In genomic region chr12:115450017-115450416, GRCh38 we compare ENCODE assay signal across 21 cellular contexts.
DNase-seq lines count a peak whose midpoint lies in the region; FAIRE-seq and TF ChIP-seq lines count a peak whose summit lies in the region.
"Had no signal": no experiment of that assay in that cellular context is flagged by ENCODE, and none has a peak within 500 bp of the region (broad histone marks: within the 10 kb centered on the region; RNA-seq: fewer than 3 reads in every experiment).

No MANE protein-coding gene starts in this region.

- DNase-seq in Caco-2 (no peak), NCI-H526 (lab: John Stamatoyannopoulos, UW) (peak; percentile 93 to 94), H1 (ENCODE audit: low read depth in 1 of 2, low spot score in 2 of 2) (no peak), substantia nigra (lab: John Stamatoyannopoulos, UW) (no peak), SIG-M5 treated with dmso at 0.1 percent for 504 hours (lab: John Stamatoyannopoulos, UW; ENCODE audit: unreplicated experiment) (no peak), NCI-H1417 (lab: John Stamatoyannopoulos, UW) (no peak)
- no peak for DNase-seq in activated CD4-positive, alpha-beta T cell treated with anti-CD3 and anti-CD28 coated beads, Interleukin-2, amount 10 ng/mL, durations not matched to agents 7 days and 5 days
- DNase-seq: C1 segment of cervical spinal cord, DMS 273 treated with DMSO at 0.1 percent for 48 hours, GF-D8, IMR-90, Kasumi-1, NCI-H1105, NCI-H187 treated with DMSO at 0.1 percent for 48 hours, NCI-H446 treated with DMSO at 0.1 percent for 48 hours had no signal

- TF ChIP-seq CTCF in Caco-2 (IDR thresholded peaks at IDR 0.05; ENCODE audit: insufficient read depth in 1 of 2, low read depth in 1 of 2, low read length in 1 of 2, severe bottlenecking in 1 of 2, unreplicated experiment in 1 of 2) (no peak), H1 (IDR thresholded peaks at IDR 0.05; ENCODE audit: control extremely low read depth in 1 of 3, insufficient read depth in 1 of 3, low read depth in 1 of 3, low read length in 3 of 3) (no peak), nephron (IDR thresholded peaks at IDR 0.05; ENCODE audit: unreplicated experiment in 3 of 3) (no peak)

- H3K36me3 Mint-ChIP-seq in Caco-2 (ENCODE audit: insufficient read depth, unreplicated experiment) (no peaks in the 10 kb centered on the region), nephron (ENCODE audit: low read depth) (no peaks in the 10 kb centered on the region)
- H3K36me3 Mint-ChIP-seq in activated CD4-positive, alpha-beta T cell treated with anti-CD3 and anti-CD28 coated beads, Interleukin-2, amount 10 ng/mL, durations not matched to agents 7 days and 5 days (ENCODE audit: low read depth): no peaks in the 10 kb centered on the region

- H3K79me1 ChIP-seq in H1 (ENCODE audit: low read depth, low read length): no peaks in the 10 kb centered on the region

- H3K9ac ChIP-seq in H1 (replicated peaks in 1 of 4; ENCODE audit: extremely low read depth in 1 of 4, low read depth in 3 of 4, low read length in 3 of 4): no peak overlapping the region
- H3K9ac ChIP-seq: SK-N-SH had no signal

- H3K14ac ChIP-seq in H1 (ENCODE audit: insufficient read length): no peak overlapping the region

- BruUV-seq in Caco-2 (replicated peaks; lab: Mats Ljungman, UMichigan): no TSS peak

- H2BK12ac ChIP-seq in H1 (ENCODE audit: low read depth, low read length): no peak overlapping the region

- no peaks in the 10 kb centered on the region for H3K4me1 Mint-ChIP-seq in Caco-2 (ENCODE audit: low read depth, unreplicated experiment)
- H3K4me1 Mint-ChIP-seq in nephron: peaks cover 13% of the 10 kb centered on the region
- H3K4me1 Mint-ChIP-seq in activated CD4-positive, alpha-beta T cell treated with anti-CD3 and anti-CD28 coated beads, Interleukin-2, amount 10 ng/mL, durations not matched to agents 7 days and 5 days: peaks cover 7% of the 10 kb centered on the region

- H3K4me2 ChIP-seq in H1 (ENCODE audit: insufficient read depth in 1 of 2, low read depth in 2 of 2, low read length in 2 of 2): peak overlapping the region in 1 of 2 experiments; percentile 38; a peak in 2 of 4 replicates
- H3K4me2 ChIP-seq: SK-N-SH had no signal

- H3K36me3 ChIP-seq in Caco-2 (ENCODE audit: control insufficient read depth, insufficient read depth, low read length) (no peaks in the 10 kb centered on the region), H1 (ENCODE audit: control insufficient read depth in 2 of 4, insufficient read depth in 4 of 4, low read length in 3 of 4) (no peaks in the 10 kb centered on the region)

- H3K79me2 ChIP-seq in H1 (ENCODE audit: control insufficient read depth in 1 of 2, insufficient read depth in 2 of 2, low read length in 2 of 2): no peaks in the 10 kb centered on the region

- H3K27me3 ChIP-seq in Caco-2 (replicated peaks; ENCODE audit: control insufficient read depth, insufficient read depth, low read length): no peaks in the 10 kb centered on the region
- H3K27me3 ChIP-seq in H1 (replicated peaks in 1 of 4; ENCODE audit: control insufficient read depth in 3 of 4, extremely low read depth in 1 of 4, insufficient read depth in 3 of 4, low read length in 3 of 4): peaks cover 0 to 20% (median 11%) of the 10 kb centered on the region in 4 experiments; a peak in 5 of 7 replicates

- no peak overlapping the region for H4K5ac ChIP-seq in H1 (ENCODE audit: insufficient read length, low read depth, low read length)

- no peak overlapping the region for H3K18ac ChIP-seq in H1 (ENCODE audit: extremely low read depth, low read length)

- TF ChIP-seq RAD21 in H1 (IDR thresholded peaks at IDR 0.05 in 1 of 2, conservative IDR thresholded peaks at IDR 0.05 in 1 of 2; ENCODE audit: low read depth in 2 of 2, low read length in 2 of 2): no peak

- no peak overlapping the region for H4K91ac ChIP-seq in H1 (replicated peaks; ENCODE audit: insufficient read length, low read length)

- H2BK20ac ChIP-seq in H1 (ENCODE audit: low read length): 0 out of 2 replicates have a peak overlapping the region, but pooled peaks have one; percentile 61

- H3K4me1 ChIP-seq in Caco-2 (0 out of 2 replicates have a peak, but pooled peaks cover 15% of the 10 kb centered on the region), H1 (replicated peaks in 1 of 4; ENCODE audit: control insufficient read depth in 3 of 4, insufficient read depth in 4 of 4, low read length in 3 of 4) (peaks cover 9 to 26% (median 20%) of the 10 kb centered on the region in 4 experiments)

- H3K4ac ChIP-seq in H1 (replicated peaks; ENCODE audit: insufficient read length, low read depth, low read length): no peak overlapping the region

- peaks cover 10% of the 10 kb centered on the region; the same call in 1 of the 2 replicates for H3K23me2 ChIP-seq in H1 (ENCODE audit: low read depth, low read length)

- H3K9me3 Mint-ChIP-seq in Caco-2 (ENCODE audit: unreplicated experiment) (no peaks in the 10 kb centered on the region), nephron (no peaks in the 10 kb centered on the region)
- no peaks in the 10 kb centered on the region for H3K9me3 Mint-ChIP-seq in activated CD4-positive, alpha-beta T cell treated with anti-CD3 and anti-CD28 coated beads, Interleukin-2, amount 10 ng/mL, durations not matched to agents 7 days and 5 days

- intact Hi-C loops in Caco-2 (cut with micrococcal nuclease; ENCODE audit: unreplicated experiment): loop anchor here (2.0 to 10.0 kb wide), 3 partner anchors 27 to 1473 kb away; no protein-coding TSS in a partner anchor

- POLR2A ChIA-PET in Caco-2 (lab: Charles Lee) (no interaction called here), H1 (lab: Charles Lee; ENCODE audit: partially characterized antibody) (no interaction called here)
- POLR2A ChIA-PET in activated CD4-positive, alpha-beta T cell treated with anti-CD3 and anti-CD28 coated beads, Interleukin-2, amount 10 ng/mL, durations not matched to agents 7 days and 5 days (lab: Charles Lee): no interaction called here

- TF ChIP-seq POLR2A in H1 (IDR thresholded peaks at IDR 0.05; ENCODE audit: control extremely low read depth in 1 of 2, low read depth in 2 of 2, low read length in 2 of 2): no peak

- H3K27me3 Mint-ChIP-seq in Caco-2 (ENCODE audit: insufficient read depth, unreplicated experiment) (no peaks in the 10 kb centered on the region), nephron (ENCODE audit: low read depth) (peaks cover 24% of the 10 kb centered on the region)
- H3K27me3 Mint-ChIP-seq in activated CD4-positive, alpha-beta T cell treated with anti-CD3 and anti-CD28 coated beads, Interleukin-2, amount 10 ng/mL, durations not matched to agents 7 days and 5 days: peaks cover 23% of the 10 kb centered on the region

- H4K8ac ChIP-seq in H1 (ENCODE audit: extremely low read depth, insufficient read depth, low read length): no peak overlapping the region

- H3K4me3 ChIP-seq in Caco-2 (ENCODE audit: low read depth, low read length): no peak overlapping the region
- no peak overlapping the region for H3K4me3 ChIP-seq in H1 (ENCODE audit: extremely low read depth in 1 of 4, insufficient read depth in 2 of 4, low read depth in 3 of 4, low read length in 4 of 4)

- no peak for FAIRE-seq in H1 (lab: Jason Lieb, UNC)
- FAIRE-seq: A204.1, GM12891, GM18507, H54 had no signal

- H3K4me3 Mint-ChIP-seq in Caco-2 (ENCODE audit: unreplicated experiment) (peak overlapping the region; percentile 12), nephron (peak overlapping the region in 2 of 3 experiments; percentile 56 to 61)
- H3K4me3 Mint-ChIP-seq in activated CD4-positive, alpha-beta T cell treated with anti-CD3 and anti-CD28 coated beads, Interleukin-2, amount 10 ng/mL, durations not matched to agents 7 days and 5 days: no peak overlapping the region

- CTCF ChIA-PET in Caco-2 (lab: Charles Lee): interaction anchor here (0.6 kb wide), 1 partner anchor 18 kb away, joined by 3 read pairs; no protein-coding TSS in a partner anchor
- CTCF ChIA-PET in H1 (lab: Charles Lee; ENCODE audit: partially characterized antibody): interaction anchor here (1.0 to 1.2 kb wide), 3 partner anchors 8 to 45 kb away, joined by 3 read pairs; no protein-coding TSS in a partner anchor
- CTCF ChIA-PET in activated CD4-positive, alpha-beta T cell treated with anti-CD3 and anti-CD28 coated beads, Interleukin-2, amount 10 ng/mL, durations not matched to agents 7 days and 5 days (lab: Charles Lee): no interaction called here

- no peak overlapping the region for H2BK5ac ChIP-seq in H1 (ENCODE audit: low read depth, low read length)

- no peak overlapping the region for H3K56ac ChIP-seq in H1 (replicated peaks; ENCODE audit: insufficient read length, low read depth, low read length)

- H2BK15ac ChIP-seq in H1 (ENCODE audit: low read length): no peak overlapping the region

- WGBS in H1 (ENCODE audit: extremely low coverage in 1 of 2, insufficient coverage in 1 of 2, insufficient read length in 1 of 2, insufficient replicate concordance in 2 of 2, low coverage in 1 of 2, low lambda C conversion rate in 2 of 2, missing lambda C conversion rate in 1 of 2), 2 experiments: 41% methylated on average over 3 of the region's 3 CpGs; no CpG with 5 or more reads in 1 of the 2 experiments

- H3K23ac ChIP-seq in H1 (ENCODE audit: insufficient read length): no peak overlapping the region

- H2AK5ac ChIP-seq in H1 (ENCODE audit: low read depth, low read length): no peak overlapping the region

- no peak overlapping the region for H2BK120ac ChIP-seq in H1 (replicated peaks; ENCODE audit: low read depth, low read length)

- H3K27ac Mint-ChIP-seq in Caco-2 (ENCODE audit: unreplicated experiment) (no peak overlapping the region), nephron (peak overlapping the region in 1 of 3 experiments; percentile 34)
- H3K27ac Mint-ChIP-seq in activated CD4-positive, alpha-beta T cell treated with anti-CD3 and anti-CD28 coated beads, Interleukin-2, amount 10 ng/mL, durations not matched to agents 7 days and 5 days: no peak overlapping the region

- H2AFZ ChIP-seq in H1 (ENCODE audit: low read length): no peak overlapping the region

- H3K9me3 ChIP-seq in Caco-2 (no peaks in the 10 kb centered on the region), H1 (ENCODE audit: insufficient read depth in 2 of 2, low read depth in 1 of 2, low read length in 1 of 2) (no peaks in the 10 kb centered on the region)
- H3K9me3 ChIP-seq: SK-N-SH had no signal

- H3K27ac ChIP-seq in H1 (ENCODE audit: low read depth, low read length) (no peak overlapping the region), substantia nigra (ENCODE audit: low read depth, low read length, poor library complexity, severe bottlenecking) (no peak overlapping the region)

- TF ChIP-seq EP300 in H1 (IDR thresholded peaks at IDR 0.05; ENCODE audit: borderline replicate concordance in 1 of 2, low read depth in 2 of 2, low read length in 2 of 2): no peak

- H4K20me1 ChIP-seq in H1 (replicated peaks in 1 of 2; ENCODE audit: control insufficient read depth in 1 of 2, insufficient read depth in 2 of 2, low read length in 2 of 2): no peaks in the 10 kb centered on the region

TF ChIP-seq in H1, 55 proteins besides CTCF, POLR2A, EP300 and RAD21 (continues in another document):
- TF ChIP-seq POLR2AphosphoS5 (IDR thresholded peaks at IDR 0.05; ENCODE audit: low read depth, low read length) (no peak), CHD1 (IDR thresholded peaks at IDR 0.05; ENCODE audit: low read depth, low read length) (no peak), SIN3A (conservative IDR thresholded peaks at IDR 0.05 in 1 of 2, IDR thresholded peaks at IDR 0.05 in 1 of 2; ENCODE audit: low read depth in 1 of 2, low read length in 2 of 2) (no peak), BACH1 (IDR thresholded peaks at IDR 0.05; ENCODE audit: low read length) (no peak)

Comparison
In these comparisons a context has a peak if more than half of its experiments do, and no peak if none do; other contexts are left out.
1. DNase-seq: peak in NCI-H526 (2 of 2); none in Caco-2 (0 of 2), H1 (0 of 2), substantia nigra (0 of 49), SIG-M5 treated with dmso at 0.1 percent for 504 hours (single experiment), activated CD4-positive, alpha-beta T cell treated with anti-CD3 and anti-CD28 coated beads, Interleukin-2, amount 10 ng/mL, durations not matched to agents 7 days and 5 days (single experiment) and NCI-H1417 (0 of 3).